23 cellular contexts compared by ENCODE assay signal in the genomic region with DNA sequence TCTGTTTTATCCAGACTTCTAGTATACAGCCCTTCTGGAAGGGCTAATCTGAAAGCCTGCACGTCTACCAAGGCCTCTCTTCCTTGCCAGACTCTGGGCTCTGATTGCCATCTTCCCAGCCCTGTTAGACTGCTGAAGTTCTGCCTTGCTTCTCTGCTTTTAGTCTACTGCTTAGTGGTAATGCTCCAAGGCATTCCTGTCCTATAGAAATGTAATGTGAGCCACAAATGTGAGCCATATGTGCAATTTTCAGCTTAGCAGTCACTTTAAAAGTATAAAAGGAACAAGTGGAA. TPM values are rescaled to one million over a fixed set of nuclear protein-coding genes. Genes with fewer than 3 reads are reported as not detected.
"Had no signal": no experiment of that assay in that cellular context is flagged by ENCODE, and none has a peak within 500 bp of the region (broad histone marks: within the 10 kb centered on the region; RNA-seq: fewer than 3 reads in every experiment).

No MANE protein-coding gene starts in this region.

- ATAC-seq: effector memory CD8-positive, alpha-beta T cell; heart left ventricle; left lobe of liver; naive thymus-derived CD4-positive, alpha-beta T cell; stimulated activated effector memory CD8-positive, alpha-beta T cell treated with anti-CD3 and anti-CD28 coated beads, Interleukin-12 subunit alpha, Interleukin-12 subunit beta, amount 100 ng/mL, for 72 hours had no signal

- H3K9me3 ChIP-seq: esophagus squamous epithelium, ovary, tibial artery had no signal

- H3K4me1 ChIP-seq: esophagus squamous epithelium, tibial artery had no signal

- H3K27ac ChIP-seq: esophagus squamous epithelium, hepatocyte, ovary, sigmoid colon, stomach, tibial artery had no signal

- H3K27me3 ChIP-seq: esophagus squamous epithelium, heart left ventricle, hepatocyte, ovary, sigmoid colon, stomach, tibial artery had no signal

- H3K4me3 ChIP-seq: esophagus squamous epithelium, heart left ventricle, hepatocyte, ovary, sigmoid colon, stomach, tibial artery had no signal

- H3K36me3 ChIP-seq: esophagus squamous epithelium, heart left ventricle, ovary, sigmoid colon, stomach, tibial artery had no signal

- DNase-seq: cortex of kidney; effector memory CD8-positive, alpha-beta T cell; erythroblast; esophagus squamous epithelium; kidney; mammary epithelial cell; mesendoderm; midbrain; naive thymus-derived CD4-positive, alpha-beta T cell; nucleus accumbens; ovary; sigmoid colon; stimulated activated CD4-positive, alpha-beta T cell treated with anti-CD3 and anti-CD28 coated beads, Interleukin-2, amount 100 ng/mL, for 24 hours; stimulated activated CD4-positive, alpha-beta T cell treated with anti-CD3 and anti-CD28 coated beads, Interleukin-4, amount 100 ng/mL, for 24 hours; stimulated activated naive CD4-positive, alpha-beta T cell treated with Interleukin-2 at 50 U/mL for 16 hours; stomach; tibial artery had no signal

RNA-seq across cellular contexts. Expression of gene WNK2, which starts 32.1 kb away (rescaled TPM):
- total RNA-seq: pulmonary artery endothelial cell, subcutaneous adipose tissue had no signal
